In genomic region chr6:42021847-42022754, GRCh38 we compare ENCODE assay signal across 8 cellular contexts. TPM values are rescaled to one million over a fixed set of nuclear protein-coding genes. Genes with fewer than 3 reads are reported as not detected.
A peak's percentile ranks its signal among the peaks of the same experiment; 100 is the strongest.
DNase-seq lines count a peak whose midpoint lies in the region; ATAC-seq and TF ChIP-seq lines count a peak whose summit lies in the region.

No MANE protein-coding gene starts in this region.

- no peak overlapping the region for H3K23ac ChIP-seq in trophoblast cell (ENCODE audit: low read length)

- H4K8ac ChIP-seq in trophoblast cell (ENCODE audit: low read depth, low read length): peak overlapping the region; percentile 30

- no peaks in the 10 kb centered on the region for H3K36me3 ChIP-seq in trophoblast cell (ENCODE audit: control insufficient read depth in 1 of 2, insufficient read depth in 2 of 2, low read length in 2 of 2)

- 0 out of 2 replicates have a peak, but pooled peaks have one; percentile 15 for TF ChIP-seq CTCF in GM12875 (IDR thresholded peaks at IDR 0.05; ENCODE audit: borderline replicate concordance, insufficient read depth, low read depth, low read length)

- no peak overlapping the region for H3K27ac ChIP-seq in trophoblast cell (ENCODE audit: low read depth, low read length)

- H4K12ac ChIP-seq in trophoblast cell (ENCODE audit: low read depth, low read length): no peak overlapping the region

- in situ Hi-C loops in ACHN (cut with HindIII; ENCODE audit: low pct_ligation_motif_present, low pct_unique_long_range_greater_than_20kb, low sequenced_read_pairs): no loop called here

- H3K79me2 ChIP-seq in trophoblast cell (ENCODE audit: control insufficient read depth, insufficient read depth, low read length, poor library complexity): no peaks in the 10 kb centered on the region

- H3K4me1 ChIP-seq in trophoblast cell (ENCODE audit: control insufficient read depth in 1 of 2, insufficient read depth in 2 of 2, low read length in 2 of 2): peaks cover 3 to 6% of the 10 kb centered on the region in 2 experiments

- H3K9ac ChIP-seq in trophoblast cell (ENCODE audit: low read length): no peak overlapping the region

- no peak overlapping the region for H3K4me2 ChIP-seq in trophoblast cell (ENCODE audit: low read length)

- H3K79me1 ChIP-seq in trophoblast cell (ENCODE audit: low read length): no peaks in the 10 kb centered on the region

- H3K4ac ChIP-seq in trophoblast cell (ENCODE audit: low read depth, low read length): no peak overlapping the region

- WGBS in trophoblast cell (ENCODE audit: extremely low coverage, insufficient coverage, insufficient read length): no CpG with 5 or more reads among the region's 12 CpGs

- DNase-seq in activated T-helper 1 cell treated with anti-CD3 and anti-CD28 coated beads, Interleukin-2, amount 50 U/mL, for 16 hours (ENCODE audit: low read depth in 1 of 2, low spot score in 1 of 2): peak; percentile 14 to 52
- DNase-seq in trophoblast cell (no peak), NCI-H1417 treated with DMSO at 0.1 percent for 48 hours (lab: John Stamatoyannopoulos, UW) (no peak), ACHN (no peak), hypothalamus (lab: John Stamatoyannopoulos, UW) (no peak), NCI-H2029 (lab: John Stamatoyannopoulos, UW) (no peak)

- no peaks in the 10 kb centered on the region for H3K27me3 ChIP-seq in trophoblast cell (ENCODE audit: insufficient read depth, low read length)

- H2BK5ac ChIP-seq in trophoblast cell (ENCODE audit: low read depth, low read length, poor library complexity): no peak overlapping the region

- H2AFZ ChIP-seq in trophoblast cell (ENCODE audit: insufficient read depth, low read length, poor library complexity): peak overlapping the region; percentile 42

- peak overlapping the region; percentile 37 for H3K14ac ChIP-seq in trophoblast cell (ENCODE audit: low read length)

- no peak overlapping the region for H2BK12ac ChIP-seq in trophoblast cell (ENCODE audit: low read length)

- peak overlapping the region; percentile 11 for H2BK120ac ChIP-seq in trophoblast cell (ENCODE audit: insufficient read depth, low read length, poor library complexity)

- H3K9me3 ChIP-seq in trophoblast cell (ENCODE audit: insufficient read depth, low read depth, low read length): no peaks in the 10 kb centered on the region

- peak; percentile 34 for ATAC-seq in HG03442 (IDR thresholded peaks at IDR 0.05; ENCODE audit: unreplicated experiment)

- H4K91ac ChIP-seq in trophoblast cell (ENCODE audit: low read depth, low read length): no peak overlapping the region

- no peak overlapping the region for H3K4me3 ChIP-seq in GM12875 (ENCODE audit: low read depth, low read length)
- H3K4me3 ChIP-seq in trophoblast cell (ENCODE audit: low read depth, low read length): no peak overlapping the region

- H2AK5ac ChIP-seq in trophoblast cell (ENCODE audit: low read length): peak overlapping the region; percentile 56

- peak overlapping the region; percentile 56 for H3K18ac ChIP-seq in trophoblast cell (ENCODE audit: low read length)

RNA-seq across cellular contexts. Expression of gene TAF8, which starts 28.2 kb away (rescaled TPM):
- polyA plus RNA-seq in trophoblast cell (2013): 14.4 and 15.2 TPM in 2 replicates

Comparison
In these comparisons a context has a peak if more than half of its experiments do, and no peak if none do; other contexts are left out.
1. DNase-seq: peak in activated T-helper 1 cell treated with anti-CD3 and anti-CD28 coated beads, Interleukin-2, amount 50 U/mL, for 16 hours (2 of 2); none in trophoblast cell (0 of 2), NCI-H1417 treated with DMSO at 0.1 percent for 48 hours (single experiment), ACHN (single experiment), hypothalamus (0 of 51) and NCI-H2029 (single experiment).